Comparison of ENCODE assay signal across 8 cellular contexts in genomic region chr3:39407259-39407629, GRCh38. TPM values are rescaled to one million over a fixed set of nuclear protein-coding genes. Genes with fewer than 3 reads are reported as not detected.
DNase-seq lines count a peak whose midpoint lies in the region; ATAC-seq lines count a peak whose summit lies in the region.

No MANE protein-coding gene starts in this region.

- peaks cover 40% of the 10 kb centered on the region for H3K4me1 Mint-ChIP-seq in activated T-helper 2 cell treated with anti-CD3 and anti-CD28 coated beads, Interferon-gamma antibody, Interleukin-2, Interleukin-4, amounts not matched to agents 10 μg/mL and 5 μg/mL and 100 μg/mL, durations not matched to agents 14 hours and 24 hours and 36 hours (ENCODE audit: low read depth)
- H3K4me1 Mint-ChIP-seq in stimulated activated naive CD8-positive, alpha-beta T cell treated with anti-CD3 and anti-CD28 coated beads, Interleukin-15, amount 100 ng/mL, for 72 hours: peaks cover 62% of the 10 kb centered on the region

- peaks cover 66% of the 10 kb centered on the region for H3K36me3 Mint-ChIP-seq in activated T-helper 2 cell treated with anti-CD3 and anti-CD28 coated beads, Interferon-gamma antibody, Interleukin-2, Interleukin-4, amounts not matched to agents 10 μg/mL and 5 μg/mL and 100 μg/mL, durations not matched to agents 14 hours and 24 hours and 36 hours (ENCODE audit: low read depth)

- peaks cover 22% of the 10 kb centered on the region; the same call in 1 of the 2 replicates for H3K4me1 ChIP-seq in iPS-20b (ENCODE audit: insufficient read depth, low read length)

- H3K4me3 ChIP-seq in iPS-20b (ENCODE audit: low read length): peak overlapping the region; percentile 99

- no peaks in the 10 kb centered on the region for H3K27me3 ChIP-seq in iPS-20b (ENCODE audit: insufficient read depth, low read length)

- intact Hi-C loops in activated T-helper 2 cell treated with anti-CD3 and anti-CD28 coated beads, Interferon-gamma antibody, Interleukin-2, Interleukin-4, amounts not matched to agents 10 μg/mL and 5 μg/mL and 100 μg/mL, durations not matched to agents 14 hours and 24 hours and 36 hours (cut with micrococcal nuclease): loop anchor here (2.0 to 5.0 kb wide), 2 partner anchors 910 to 1045 kb away; partner anchors contain the start of gene EXOG
- intact Hi-C loops in head of caudate nucleus (cut with DNase I): no loop called here

- peaks cover 56% of the 10 kb centered on the region for H3K36me3 ChIP-seq in iPS-20b (ENCODE audit: insufficient read depth, low read depth, low read length)

- peak overlapping the region; percentile 88 for H3K27ac ChIP-seq in iPS-20b (ENCODE audit: low read length)

- peak; percentile 24 for DNase-seq in DMS 273 (lab: John Stamatoyannopoulos, UW; ENCODE audit: unreplicated experiment)
- DNase-seq in DMS 273 treated with DMSO at 0.1 percent for 48 hours (lab: John Stamatoyannopoulos, UW): no peak
- no peak for DNase-seq in activated T-helper 2 cell treated with anti-CD3 and anti-CD28 coated beads, Interferon-gamma antibody, Interleukin-2, Interleukin-4, amounts not matched to agents 10 μg/mL and 5 μg/mL and 100 μg/mL, durations not matched to agents 14 hours and 24 hours and 36 hours (ENCODE audit: low spot score)
- DNase-seq in stimulated activated naive CD8-positive, alpha-beta T cell treated with anti-CD3 and anti-CD28 coated beads, Interleukin-15, amount 100 ng/mL, for 72 hours: no peak
- DNase-seq in head of caudate nucleus: no peak
- DNase-seq in NCI-H1105 (lab: John Stamatoyannopoulos, UW): no peak

- H3K9me3 Mint-ChIP-seq in activated T-helper 2 cell treated with anti-CD3 and anti-CD28 coated beads, Interferon-gamma antibody, Interleukin-2, Interleukin-4, amounts not matched to agents 10 μg/mL and 5 μg/mL and 100 μg/mL, durations not matched to agents 14 hours and 24 hours and 36 hours: no peaks in the 10 kb centered on the region
- no peaks in the 10 kb centered on the region for H3K9me3 Mint-ChIP-seq in stimulated activated naive CD8-positive, alpha-beta T cell treated with anti-CD3 and anti-CD28 coated beads, Interleukin-15, amount 100 ng/mL, for 72 hours

- peak overlapping the region; percentile 97 for H3K9ac ChIP-seq in iPS-20b (ENCODE audit: low read depth, low read length)

- peak overlapping the region; percentile 98 for H3K27ac Mint-ChIP-seq in activated T-helper 2 cell treated with anti-CD3 and anti-CD28 coated beads, Interferon-gamma antibody, Interleukin-2, Interleukin-4, amounts not matched to agents 10 μg/mL and 5 μg/mL and 100 μg/mL, durations not matched to agents 14 hours and 24 hours and 36 hours
- peak overlapping the region; percentile 97 to 98 for H3K27ac Mint-ChIP-seq in stimulated activated naive CD8-positive, alpha-beta T cell treated with anti-CD3 and anti-CD28 coated beads, Interleukin-15, amount 100 ng/mL, for 72 hours

- no peak for ATAC-seq in stimulated activated naive CD8-positive, alpha-beta T cell treated with anti-CD3 and anti-CD28 coated beads, Interleukin-15, amount 100 ng/mL, for 72 hours
- no peak for ATAC-seq in GM19452 (IDR thresholded peaks at IDR 0.05; ENCODE audit: unreplicated experiment)

- H3K9me3 ChIP-seq in iPS-20b (ENCODE audit: insufficient read depth, low read depth, low read length): no peaks in the 10 kb centered on the region

- H3K4me3 Mint-ChIP-seq in activated T-helper 2 cell treated with anti-CD3 and anti-CD28 coated beads, Interferon-gamma antibody, Interleukin-2, Interleukin-4, amounts not matched to agents 10 μg/mL and 5 μg/mL and 100 μg/mL, durations not matched to agents 14 hours and 24 hours and 36 hours (ENCODE audit: low read depth): peak overlapping the region; percentile 94
- H3K4me3 Mint-ChIP-seq in stimulated activated naive CD8-positive, alpha-beta T cell treated with anti-CD3 and anti-CD28 coated beads, Interleukin-15, amount 100 ng/mL, for 72 hours: peak overlapping the region; percentile 91 to 94

- H3K27me3 Mint-ChIP-seq in activated T-helper 2 cell treated with anti-CD3 and anti-CD28 coated beads, Interferon-gamma antibody, Interleukin-2, Interleukin-4, amounts not matched to agents 10 μg/mL and 5 μg/mL and 100 μg/mL, durations not matched to agents 14 hours and 24 hours and 36 hours (ENCODE audit: low read depth): no peaks in the 10 kb centered on the region
- no peaks in the 10 kb centered on the region for H3K27me3 Mint-ChIP-seq in stimulated activated naive CD8-positive, alpha-beta T cell treated with anti-CD3 and anti-CD28 coated beads, Interleukin-15, amount 100 ng/mL, for 72 hours

RNA-seq across cellular contexts. Expression of gene RPSA, which starts 0.7 kb away (rescaled TPM):
- 2,053 and 2,074 TPM in 2 replicates for total RNA-seq in activated T-helper 2 cell treated with anti-CD3 and anti-CD28 coated beads, Interferon-gamma antibody, Interleukin-2, Interleukin-4, amounts not matched to agents 10 μg/mL and 5 μg/mL and 100 μg/mL, durations not matched to agents 14 hours and 24 hours and 36 hours

RNA-seq across cellular contexts. Expression of gene SLC25A38, which starts 24.1 kb away (rescaled TPM):
- 35.5 and 37.5 TPM in 2 replicates for total RNA-seq in activated T-helper 2 cell treated with anti-CD3 and anti-CD28 coated beads, Interferon-gamma antibody, Interleukin-2, Interleukin-4, amounts not matched to agents 10 μg/mL and 5 μg/mL and 100 μg/mL, durations not matched to agents 14 hours and 24 hours and 36 hours
